Comparison of ENCODE assay signal across 8 cellular contexts in genomic region chr16:11224894-11225676, GRCh38. TPM values are rescaled to one million over a fixed set of nuclear protein-coding genes. Genes with fewer than 3 reads are reported as not detected.
A peak's percentile ranks its signal among the peaks of the same experiment; 100 is the strongest.
DNase-seq lines count a peak whose midpoint lies in the region; ATAC-seq and TF ChIP-seq lines count a peak whose summit lies in the region.

No MANE protein-coding gene starts in this region.

- ATAC-seq in HG02798 (IDR thresholded peaks at IDR 0.05; ENCODE audit: poor library complexity, unreplicated experiment) (peak; percentile 84), sciatic nerve (peak; percentile 36)

- peak overlapping the region; percentile 76 for H3K4me3 Mint-ChIP-seq in activated naive CD8-positive, alpha-beta T cell treated with anti-CD3 and anti-CD28 coated beads for 36 hours

- no peak for TF ChIP-seq CTCF in RWPE1 (conservative IDR thresholded peaks at IDR 0.05; ENCODE audit: low read depth)

- intact Hi-C loops in sciatic nerve (cut with DNase I) = loop anchor here (10.0 kb wide), 1 partner anchor 80 kb away; no protein-coding TSS in a partner anchor

- H3K27me3 Mint-ChIP-seq in activated naive CD8-positive, alpha-beta T cell treated with anti-CD3 and anti-CD28 coated beads for 36 hours = no peaks in the 10 kb centered on the region

- peaks cover 2% of the 10 kb centered on the region for H3K9me3 Mint-ChIP-seq in activated naive CD8-positive, alpha-beta T cell treated with anti-CD3 and anti-CD28 coated beads for 36 hours

- CTCF ChIA-PET in RWPE1 (lab: Yijun Ruan, JAX) = interaction anchor here (0.9 kb wide), 1 partner anchor 25 kb away, joined by 3 read pairs; no protein-coding TSS in a partner anchor

- peak overlapping the region; percentile 100 for H3K27ac Mint-ChIP-seq in activated naive CD8-positive, alpha-beta T cell treated with anti-CD3 and anti-CD28 coated beads for 36 hours

- peaks cover 2% of the 10 kb centered on the region for H3K36me3 Mint-ChIP-seq in activated naive CD8-positive, alpha-beta T cell treated with anti-CD3 and anti-CD28 coated beads for 36 hours

- DNase-seq in SK-N-DZ (ENCODE audit: low spot score) (peak; percentile 40), sciatic nerve (ENCODE audit: low spot score) (no peak), RWPE1 (ENCODE audit: low spot score) (no peak), NCI-H526 (lab: John Stamatoyannopoulos, UW) (no peak), GOT3 (lab: John Stamatoyannopoulos, UW) (no peak)
- peak; percentile 91 for DNase-seq in activated naive CD8-positive, alpha-beta T cell treated with anti-CD3 and anti-CD28 coated beads for 36 hours

- no peak overlapping the region for H3K27ac ChIP-seq in RWPE1

- H3K4me1 Mint-ChIP-seq in activated naive CD8-positive, alpha-beta T cell treated with anti-CD3 and anti-CD28 coated beads for 36 hours = peaks cover 50% of the 10 kb centered on the region

- peak; percentile 33 for TF ChIP-seq POLR2A in GM15510 (IDR thresholded peaks at IDR 0.05; ENCODE audit: borderline replicate concordance, extremely low read depth, insufficient read length)

- POLR2A ChIA-PET in RWPE1 (lab: Yijun Ruan, JAX; ENCODE audit: low non-redundant PET) = no interaction called here

RNA-seq across cellular contexts. Expression of gene SOCS1, which starts 30.9 kb away (rescaled TPM):
- 0.35 TPM in 1 of 2 replicates, not detected in the other for polyA plus RNA-seq in SK-N-DZ (2014; cell fraction: cytosol; rRNA removed)
- polyA plus RNA-seq in SK-N-DZ (2014; cell fraction: nucleus; rRNA removed) = 0.79 and 1.2 TPM in 2 replicates
- 10 to 100 TPM; 30.8 to 32.9 TPM for total RNA-seq in activated naive CD8-positive, alpha-beta T cell treated with anti-CD3 and anti-CD28 coated beads for 36 hours
- total RNA-seq in sciatic nerve = 4.3 TPM

RNA-seq across cellular contexts. Expression of gene TNP2, which starts 44.0 kb away (rescaled TPM):
- not detected in 2 replicates for polyA plus RNA-seq in SK-N-DZ (2014; cell fraction: cytosol; rRNA removed)
- not detected in 2 replicates for polyA plus RNA-seq in SK-N-DZ (2014; cell fraction: nucleus; rRNA removed)
- not detected for total RNA-seq in activated naive CD8-positive, alpha-beta T cell treated with anti-CD3 and anti-CD28 coated beads for 36 hours
- not detected for total RNA-seq in sciatic nerve

RNA-seq across cellular contexts. Expression of gene PRM3, which starts 48.3 kb away (rescaled TPM):
- polyA plus RNA-seq in SK-N-DZ (2014; cell fraction: cytosol; rRNA removed) = not detected in 2 replicates
- not detected in 2 replicates for polyA plus RNA-seq in SK-N-DZ (2014; cell fraction: nucleus; rRNA removed)
- total RNA-seq in activated naive CD8-positive, alpha-beta T cell treated with anti-CD3 and anti-CD28 coated beads for 36 hours = not detected
- total RNA-seq in sciatic nerve = not detected

RNA-seq across cellular contexts. Expression of gene PRM2, which starts 51.2 kb away (rescaled TPM):
- polyA plus RNA-seq in SK-N-DZ (2014; cell fraction: cytosol; rRNA removed) = not detected in 2 replicates
- polyA plus RNA-seq in SK-N-DZ (2014; cell fraction: nucleus; rRNA removed) = not detected in 2 replicates
- not detected for total RNA-seq in activated naive CD8-positive, alpha-beta T cell treated with anti-CD3 and anti-CD28 coated beads for 36 hours
- total RNA-seq in sciatic nerve = not detected

RNA-seq across cellular contexts. Expression of gene PRM1, which starts 56.0 kb away (rescaled TPM):
- polyA plus RNA-seq in SK-N-DZ (2014; cell fraction: cytosol; rRNA removed) = not detected in 2 replicates
- polyA plus RNA-seq in SK-N-DZ (2014; cell fraction: nucleus; rRNA removed) = not detected in 2 replicates
- total RNA-seq in activated naive CD8-positive, alpha-beta T cell treated with anti-CD3 and anti-CD28 coated beads for 36 hours = not detected
- not detected for total RNA-seq in sciatic nerve

Comparison
In these comparisons a context has a peak if more than half of its experiments do, and no peak if none do; other contexts are left out.
1. DNase-seq: peak in SK-N-DZ (single experiment) and activated naive CD8-positive, alpha-beta T cell treated with anti-CD3 and anti-CD28 coated beads for 36 hours (single experiment); none in sciatic nerve (single experiment), RWPE1 (single experiment), NCI-H526 (0 of 2) and GOT3 (single experiment).